In genomic region chr2:73175663-73176204, GRCh38 we compare ENCODE assay signal across 8 cellular contexts. TPM values are rescaled to one million over a fixed set of nuclear protein-coding genes. Genes with fewer than 3 reads are reported as not detected.
DNase-seq lines count a peak whose midpoint lies in the region; ATAC-seq and TF ChIP-seq lines count a peak whose summit lies in the region.

No MANE protein-coding gene starts in this region.

- H3K36me3 Mint-ChIP-seq in H9 (ENCODE audit: insufficient read depth in 1 of 3, low read depth in 3 of 3): no peaks in the 10 kb centered on the region
- H3K36me3 Mint-ChIP-seq in activated naive CD4-positive, alpha-beta T cell treated with anti-CD3 and anti-CD28 coated beads, Interleukin-2, amount 50 U/mL, for 24 hours: no peaks in the 10 kb centered on the region

- H2BK5ac ChIP-seq in H9 (ENCODE audit: insufficient read length, low read length): no peak overlapping the region

- no peak overlapping the region for H3K18ac ChIP-seq in H9 (ENCODE audit: insufficient read length, low read depth, low read length)

- H2AFZ ChIP-seq in H9 (ENCODE audit: low read length) (no peak overlapping the region), osteoblast (ENCODE audit: low read length) (peak overlapping the region; percentile 86)

- H3K4me2 ChIP-seq in H9 (ENCODE audit: insufficient read depth, insufficient read length, low read length) (peak overlapping the region; percentile 69), osteoblast (ENCODE audit: insufficient read depth, low read length) (peak overlapping the region; percentile 91)

- H3K79me2 ChIP-seq in H9 (ENCODE audit: insufficient read depth, low read length) (no peaks in the 10 kb centered on the region), osteoblast (ENCODE audit: insufficient read depth, low read length) (no peaks in the 10 kb centered on the region)

- H2BK15ac ChIP-seq in H9 (ENCODE audit: low read depth, low read length): no peak overlapping the region

- H3K27me3 ChIP-seq in BE2C: peaks cover 31% of the 10 kb centered on the region
- H3K27me3 ChIP-seq in H9 (ENCODE audit: insufficient read depth, low read length): peaks cover 29% of the 10 kb centered on the region
- H3K27me3 ChIP-seq in osteoblast (ENCODE audit: insufficient read depth, low read length): peaks cover 29% of the 10 kb centered on the region
- peaks cover 45% of the 10 kb centered on the region for H3K27me3 ChIP-seq in thymus (ENCODE audit: control insufficient read depth, insufficient read depth)

- H3T11ph ChIP-seq in H9 (ENCODE audit: low read length): no peak overlapping the region

- H4K20me1 ChIP-seq in H9 (ENCODE audit: control insufficient read depth, insufficient read depth, insufficient read length) (no peaks in the 10 kb centered on the region), osteoblast (ENCODE audit: insufficient read depth, low read length) (no peaks in the 10 kb centered on the region)

- H3K9ac ChIP-seq in H9 (ENCODE audit: extremely low read depth, insufficient read length, low read length) (no peak overlapping the region), SK-N-MC (ENCODE audit: insufficient read length) (peak overlapping the region; percentile 15)

- no peak overlapping the region for H3K56ac ChIP-seq in H9 (ENCODE audit: insufficient read length, low read depth, low read length)

- no peak overlapping the region for H4K8ac ChIP-seq in H9 (replicated peaks; ENCODE audit: insufficient read length, low read depth, low read length)

- DNase-seq in BE2C (peak; percentile 72), H9 (peak; percentile 65), SK-N-MC (ENCODE audit: low read depth, low spot score) (no peak), head of caudate nucleus (peak; percentile 37 to 84 (median 64)), osteoblast (ENCODE audit: insufficient read length, low spot score, missing footprints) (peak; percentile 96)

- WGBS in H9 (ENCODE audit: extremely low coverage, insufficient read length, low lambda C conversion rate): no CpG with 5 or more reads among the region's 59 CpGs
- WGBS in thymus: under 1% methylated on average over 59 of the region's 59 CpGs

- H2BK12ac ChIP-seq in H9 (ENCODE audit: insufficient read length, low read depth, low read length): no peak overlapping the region

- no peak overlapping the region for H4K91ac ChIP-seq in H9 (ENCODE audit: insufficient read length, low read depth, low read length)

- H3K27ac Mint-ChIP-seq in H9: no peak overlapping the region
- H3K27ac Mint-ChIP-seq in activated naive CD4-positive, alpha-beta T cell treated with anti-CD3 and anti-CD28 coated beads, Interleukin-2, amount 50 U/mL, for 24 hours: no peak overlapping the region

- H3K9me3 ChIP-seq in BE2C (no peaks in the 10 kb centered on the region), H9 (ENCODE audit: control insufficient read depth, low read depth, low read length) (no peaks in the 10 kb centered on the region), SK-N-MC (ENCODE audit: low read depth, low read length) (no peaks in the 10 kb centered on the region), osteoblast (ENCODE audit: low read depth, low read length) (no peaks in the 10 kb centered on the region), thymus (ENCODE audit: control insufficient read depth) (no peaks in the 10 kb centered on the region)

- H2BK120ac ChIP-seq in H9 (ENCODE audit: low read depth, low read length, poor library complexity, severe bottlenecking): no peak overlapping the region

- H3K4me3 Mint-ChIP-seq in H9: peak overlapping the region; percentile 72 to 92
- H3K4me3 Mint-ChIP-seq in activated naive CD4-positive, alpha-beta T cell treated with anti-CD3 and anti-CD28 coated beads, Interleukin-2, amount 50 U/mL, for 24 hours: peak overlapping the region; percentile 87

- H2AK5ac ChIP-seq in H9 (ENCODE audit: insufficient read length, low read length): no peak overlapping the region

- H3K4me1 ChIP-seq in BE2C (no peaks in the 10 kb centered on the region), H9 (ENCODE audit: insufficient read depth, low read length) (peaks cover 4% of the 10 kb centered on the region; the same call in 1 of the 2 replicates), osteoblast (ENCODE audit: insufficient read depth, low read length) (peaks cover 19% of the 10 kb centered on the region), thymus (ENCODE audit: control insufficient read depth, insufficient read depth, low read length) (peaks cover 3% of the 10 kb centered on the region)

- no peak overlapping the region for H3K4ac ChIP-seq in H9 (ENCODE audit: low read depth, low read length)

- no peak for ATAC-seq in HG02840 (IDR thresholded peaks at IDR 0.05; ENCODE audit: low FRiP score, unreplicated experiment)

- no peaks in the 10 kb centered on the region for H3K36me3 ChIP-seq in BE2C
- H3K36me3 ChIP-seq in SK-N-MC (ENCODE audit: insufficient read depth, low read length): no peaks in the 10 kb centered on the region
- H3K36me3 ChIP-seq in osteoblast (ENCODE audit: insufficient read depth, low read length): no peaks in the 10 kb centered on the region
- H3K36me3 ChIP-seq in thymus (ENCODE audit: control insufficient read depth, insufficient read depth): no peaks in the 10 kb centered on the region

- peak overlapping the region; percentile 24; the same call in 1 of the 2 replicates for H3K4me3 ChIP-seq in BE2C (ENCODE audit: low read depth, low read length)
- peak overlapping the region; percentile 30; the same call in 1 of the 2 replicates for H3K4me3 ChIP-seq in SK-N-MC
- H3K4me3 ChIP-seq in osteoblast (ENCODE audit: insufficient read depth, low read length): peak overlapping the region; percentile 80
- peak overlapping the region; percentile 39 for H3K4me3 ChIP-seq in thymus (ENCODE audit: low read length)

- H3K14ac ChIP-seq in H9 (ENCODE audit: insufficient read depth, low read length): no peak overlapping the region; the same call in 1 of the 2 replicates

- TF ChIP-seq CTCF in BE2C (IDR thresholded peaks at IDR 0.05; ENCODE audit: low read depth, low read length) (no peak), H9 (conservative IDR thresholded peaks at IDR 0.05) (no peak; the same call in 2 of the 3 replicates), osteoblast (IDR thresholded peaks at IDR 0.05; ENCODE audit: extremely low read depth, low read depth, low read length) (no peak)

- no peak overlapping the region for H2BK20ac ChIP-seq in H9 (ENCODE audit: low read depth, low read length, poor library complexity, severe bottlenecking)

- peaks cover 86% of the 10 kb centered on the region for H3K27me3 Mint-ChIP-seq in H9 (ENCODE audit: low read depth)
- H3K27me3 Mint-ChIP-seq in activated naive CD4-positive, alpha-beta T cell treated with anti-CD3 and anti-CD28 coated beads, Interleukin-2, amount 50 U/mL, for 24 hours: peaks cover 15% of the 10 kb centered on the region

- H3K4me1 Mint-ChIP-seq in H9: peaks cover 19 to 25% of the 10 kb centered on the region in 2 experiments
- peaks cover 19% of the 10 kb centered on the region for H3K4me1 Mint-ChIP-seq in activated naive CD4-positive, alpha-beta T cell treated with anti-CD3 and anti-CD28 coated beads, Interleukin-2, amount 50 U/mL, for 24 hours

- H3K23ac ChIP-seq in H9 (ENCODE audit: insufficient read length, low read depth, low read length): no peak overlapping the region

- intact Hi-C loops in head of caudate nucleus (cut with DNase I): loop anchor here (5.0 kb wide), 2 partner anchors 183 to 283 kb away; no protein-coding TSS in a partner anchor

- no peak overlapping the region for H4K5ac ChIP-seq in H9 (ENCODE audit: insufficient read length, low read depth, low read length)

- H3K23me2 ChIP-seq in H9 (ENCODE audit: insufficient read length, low read depth, low read length, poor library complexity, severe bottlenecking): peaks cover 24% of the 10 kb centered on the region

- H3K27ac ChIP-seq in H9 (ENCODE audit: insufficient read length, low read depth, low read length) (no peak overlapping the region), SK-N-MC (no peak overlapping the region), osteoblast (ENCODE audit: low read depth, low read length) (no peak overlapping the region), thymus (ENCODE audit: low read depth) (no peak overlapping the region)

- no peaks in the 10 kb centered on the region; a peak in 1 of 5 replicates for H3K9me3 Mint-ChIP-seq in H9
- no peaks in the 10 kb centered on the region for H3K9me3 Mint-ChIP-seq in activated naive CD4-positive, alpha-beta T cell treated with anti-CD3 and anti-CD28 coated beads, Interleukin-2, amount 50 U/mL, for 24 hours

- no peaks in the 10 kb centered on the region for H3K79me1 ChIP-seq in H9 (ENCODE audit: insufficient read depth, low read depth, low read length, poor library complexity, severe bottlenecking)

RNA-seq across cellular contexts. Expression of gene NOTO, which starts 26.6 kb away (rescaled TPM):
- not detected for polyA plus RNA-seq in BE2C (2012; ENCODE audit: insufficient read depth, insufficient read length, low read depth)
- total RNA-seq in H9 (2021) (0.55 and 0.66 TPM in 2 replicates), osteoblast (not detected in 2 replicates)
- 0.02 TPM for polyA plus RNA-seq in thymus

RNA-seq across cellular contexts. Expression of gene SMYD5, which starts 38.3 kb away (rescaled TPM):
- 38.6 TPM for polyA plus RNA-seq in BE2C (2012; ENCODE audit: insufficient read depth, insufficient read length, low read depth)
- total RNA-seq in H9 (2021): 41.7 and 45.2 TPM in 2 replicates
- 16.5 and 17.4 TPM in 2 replicates for total RNA-seq in osteoblast
- polyA plus RNA-seq in thymus: 14.5 TPM

RNA-seq across cellular contexts. Expression of gene PRADC1, which starts 57.3 kb away (rescaled TPM):
- 30.7 TPM for polyA plus RNA-seq in BE2C (2012; ENCODE audit: insufficient read depth, insufficient read length, low read depth)
- 9.6 and 11.1 TPM in 2 replicates for total RNA-seq in H9 (2021)
- 11.2 and 15.9 TPM in 2 replicates for total RNA-seq in osteoblast
- 15.4 TPM for polyA plus RNA-seq in thymus

RNA-seq across cellular contexts. Expression of gene CCT7, which starts 58.4 kb away (rescaled TPM):
- 345 TPM for polyA plus RNA-seq in BE2C (2012; ENCODE audit: insufficient read depth, insufficient read length, low read depth)
- total RNA-seq in H9 (2021): 500 and 529 TPM in 2 replicates
- total RNA-seq in osteoblast: 180 and 200 TPM in 2 replicates
- polyA plus RNA-seq in thymus: 115 TPM

Comparison
In these comparisons a context has a peak if more than half of its experiments do, and no peak if none do; other contexts are left out.
1. H3K4me3 ChIP-seq: peak in every context shown above with its lines; median percentile 80 in osteoblast; 39 in thymus; 30 in SK-N-MC; 24 in BE2C.